In genomic region chr13:76885203-76886004, GRCh38 we compare ENCODE assay signal across 8 cellular contexts. TPM values are rescaled to one million over a fixed set of nuclear protein-coding genes. Genes with fewer than 3 reads are reported as not detected.
DNase-seq lines count a peak whose midpoint lies in the region; ATAC-seq lines count a peak whose summit lies in the region.

No MANE protein-coding gene starts in this region.

- WGBS in iPS DF 6.9 (ENCODE audit: insufficient coverage, insufficient read length) = no CpG with 5 or more reads among the region's 94 CpGs

- H3K4me1 ChIP-seq in iPS DF 6.9 (ENCODE audit: control insufficient read depth, insufficient read depth, low read length) = no peaks in the 10 kb centered on the region

- H3K36me3 ChIP-seq in iPS DF 6.9 (ENCODE audit: control insufficient read depth, insufficient read depth, low read length) = no peaks in the 10 kb centered on the region

- peak; percentile 36 for DNase-seq in GM04504 (ENCODE audit: low read depth)
- peak; percentile 72 for DNase-seq in LHCN-M2 (ENCODE audit: low read depth)
- DNase-seq in T-helper 2 cell = peak; percentile 9 to 73 (median 24)
- DNase-seq in astrocyte of the hippocampus (ENCODE audit: low read depth, low spot score) = peak; percentile 83
- no peak for DNase-seq in iPS DF 6.9 (ENCODE audit: low read depth, low spot score)
- DNase-seq in skeletal muscle cell (ENCODE audit: low read depth) = no peak
- no peak for DNase-seq in NCI-H2107 treated with DMSO at 0.1 percent for 48 hours (lab: John Stamatoyannopoulos, UW; ENCODE audit: unreplicated experiment)

- no peak overlapping the region for H3K27ac ChIP-seq in iPS DF 6.9 (ENCODE audit: low read length)

- peaks cover 19% of the 10 kb centered on the region; the same call in 1 of the 2 replicates for H3K27me3 ChIP-seq in iPS DF 6.9 (ENCODE audit: control insufficient read depth, insufficient read depth, low read length)

- H3K4me3 ChIP-seq in iPS DF 6.9 (ENCODE audit: low read length) (peak overlapping the region; percentile 52; the same call in 1 of the 2 replicates), skeletal muscle cell (ENCODE audit: low read depth, low read length) (peak overlapping the region; percentile 70)

- peak; percentile 41 for ATAC-seq in GM21825 (IDR thresholded peaks at IDR 0.05; ENCODE audit: unreplicated experiment)

- no peaks in the 10 kb centered on the region for H3K9me3 ChIP-seq in iPS DF 6.9 (ENCODE audit: control insufficient read depth, insufficient read depth, low read length)

RNA-seq across cellular contexts. Expression of gene KCTD12, which starts 0.8 kb away (rescaled TPM):
- total RNA-seq in LHCN-M2 (2014; rRNA removed) = 97.0 and 137 TPM in 2 replicates
- 8.0 TPM for polyA plus RNA-seq in LHCN-M2 (2012)

Comparison
In these comparisons a context has a peak if more than half of its experiments do, and no peak if none do; other contexts are left out.
1. DNase-seq: peak in GM04504 (single experiment), LHCN-M2 (single experiment), T-helper 2 cell (5 of 5) and astrocyte of the hippocampus (single experiment); none in iPS DF 6.9 (single experiment), skeletal muscle cell (single experiment) and NCI-H2107 treated with DMSO at 0.1 percent for 48 hours (single experiment).